8 cellular contexts compared by ENCODE assay signal in genomic region chr6:125747589-125748533, GRCh38. TPM values are rescaled to one million over a fixed set of nuclear protein-coding genes. Genes with fewer than 3 reads are reported as not detected.
A peak's percentile ranks its signal among the peaks of the same experiment; 100 is the strongest.
DNase-seq lines count a peak whose midpoint lies in the region; ATAC-seq and TF ChIP-seq lines count a peak whose summit lies in the region.

No MANE protein-coding gene starts in this region.

- no peak for TF ChIP-seq CTCF in CD8-positive, alpha-beta T cell (IDR thresholded peaks at IDR 0.05)
- TF ChIP-seq CTCF in WI38 (IDR thresholded peaks at IDR 0.05; ENCODE audit: low read depth, low read length) = no peak
- no peak for TF ChIP-seq CTCF in GM20000 (IDR thresholded peaks at IDR 0.05; ENCODE audit: extremely low read depth, missing control alignments)

- H3K79me1 ChIP-seq in mesendoderm (ENCODE audit: low read length) = no peaks in the 10 kb centered on the region

- peak in 5 of 7 experiments; percentile 3 to 57 (median 29) for DNase-seq in CD8-positive, alpha-beta T cell
- DNase-seq in effector CD4-positive, alpha-beta T cell = peak; percentile 12
- DNase-seq in mesendoderm (peak; percentile 77), substantia nigra (lab: John Stamatoyannopoulos, UW) (peak in 42 of 49 donors; percentile 17 to 75 (median 48)), GM20000 (ENCODE audit: low spot score) (no peak), activated gamma-delta T cell treated with Interleukin-2 at 50 U/mL for 16 hours (no peak)

- H3K18ac ChIP-seq in mesendoderm (ENCODE audit: low read length) = peak overlapping the region; percentile 44

- ATAC-seq in CD8-positive, alpha-beta T cell = peak; percentile 1

- H3K36me3 Mint-ChIP-seq in CD8-positive, alpha-beta T cell = peaks cover 4% of the 10 kb centered on the region

- no peak overlapping the region for H2AK5ac ChIP-seq in mesendoderm (ENCODE audit: low read length)

- peak overlapping the region; percentile 37 for H2BK120ac ChIP-seq in mesendoderm (ENCODE audit: low read depth, low read length)

- H3K4me3 Mint-ChIP-seq in CD8-positive, alpha-beta T cell = peak overlapping the region; percentile 91

- no peak overlapping the region for H2BK5ac ChIP-seq in mesendoderm (ENCODE audit: low read length)

- no peak overlapping the region for H4K5ac ChIP-seq in mesendoderm (ENCODE audit: low read length)

- no peak for TF ChIP-seq EP300 in Ishikawa (IDR thresholded peaks at IDR 0.05; ENCODE audit: borderline replicate concordance)

- H4K8ac ChIP-seq in mesendoderm (ENCODE audit: low read depth, low read length) = peak overlapping the region; percentile 2

- POLR2A ChIA-PET in CD8-positive, alpha-beta T cell (lab: Charles Lee) = interaction anchor here (0.6 to 3.1 kb wide), 5 partner anchors 8 to 208 kb away, joined by 3 to 12 read pairs (median 7); partner anchors contain the start of genes HINT3 and NCOA7

- H3K4me1 ChIP-seq in CD8-positive, alpha-beta T cell (ENCODE audit: insufficient read depth, low read length) = peaks cover 30% of the 10 kb centered on the region
- H3K4me1 ChIP-seq in mesendoderm (ENCODE audit: control insufficient read depth, low read depth, low read length) = peaks cover 5% of the 10 kb centered on the region

- peak overlapping the region; percentile 22 for H3K4ac ChIP-seq in mesendoderm (ENCODE audit: low read depth, low read length)

- peaks cover 2% of the 10 kb centered on the region for H3K79me2 ChIP-seq in mesendoderm (ENCODE audit: control insufficient read depth, insufficient read depth, low read length)

- H3K27me3 ChIP-seq in CD8-positive, alpha-beta T cell (ENCODE audit: insufficient read depth, low read length) = peaks cover 14% of the 10 kb centered on the region
- H3K27me3 ChIP-seq in mesendoderm (ENCODE audit: insufficient read depth, low read length, poor library complexity) = no peaks in the 10 kb centered on the region

- no peaks in the 10 kb centered on the region for H3K9me3 Mint-ChIP-seq in CD8-positive, alpha-beta T cell

- peak overlapping the region; percentile 77 for H3K9ac ChIP-seq in mesendoderm (ENCODE audit: low read length)

- no peaks in the 10 kb centered on the region for H3K9me3 ChIP-seq in CD8-positive, alpha-beta T cell (ENCODE audit: low read length)

- no peak for TF ChIP-seq RAD21 in Ishikawa (IDR thresholded peaks at IDR 0.05; ENCODE audit: low read depth)

- peak overlapping the region; percentile 91 for H3K27ac Mint-ChIP-seq in CD8-positive, alpha-beta T cell

- peak overlapping the region; percentile 80 for H3K4me3 ChIP-seq in CD8-positive, alpha-beta T cell (ENCODE audit: low read depth, low read length)
- H3K4me3 ChIP-seq in WI38 (ENCODE audit: low read depth, low read length) (peak overlapping the region; percentile 67), mesendoderm (ENCODE audit: low read length) (peak overlapping the region; percentile 63)

- no CpG with 5 or more reads among the region's 85 CpGs for WGBS in mesendoderm (ENCODE audit: extremely low coverage, insufficient coverage, low lambda C conversion rate)

- peaks cover 38% of the 10 kb centered on the region for H3K4me1 Mint-ChIP-seq in CD8-positive, alpha-beta T cell (ENCODE audit: low read depth)

- peaks cover 60% of the 10 kb centered on the region for H3K27me3 Mint-ChIP-seq in CD8-positive, alpha-beta T cell (ENCODE audit: low read depth)

- H2BK15ac ChIP-seq in mesendoderm (replicated peaks; ENCODE audit: low read depth) = no peak overlapping the region

- peak overlapping the region; percentile 89 for H3K56ac ChIP-seq in mesendoderm (ENCODE audit: low read length)

- peak overlapping the region; percentile 61 for H3K4me2 ChIP-seq in mesendoderm (ENCODE audit: low read length)

- H3K23ac ChIP-seq in mesendoderm (ENCODE audit: low read length) = no peak overlapping the region

- intact Hi-C loops in CD8-positive, alpha-beta T cell (cut with DNase I, micrococcal nuclease) = no loop called here

- no peaks in the 10 kb centered on the region for H3K36me3 ChIP-seq in CD8-positive, alpha-beta T cell (ENCODE audit: insufficient read depth, low read length)
- H3K36me3 ChIP-seq in mesendoderm (ENCODE audit: control insufficient read depth, insufficient read depth, low read length) = no peaks in the 10 kb centered on the region

- CTCF ChIA-PET in CD8-positive, alpha-beta T cell (lab: Charles Lee) = interaction anchor here (1.0 to 2.7 kb wide), 6 partner anchors 29 to 450 kb away, joined by 3 to 12 read pairs (median 4); partner anchors contain the start of gene NCOA7

- peak overlapping the region; percentile 7 for H3K27ac ChIP-seq in CD8-positive, alpha-beta T cell (ENCODE audit: low read depth, low read length)
- no peak overlapping the region for H3K27ac ChIP-seq in mesendoderm (ENCODE audit: low read depth, low read length)
- H3K27ac ChIP-seq in substantia nigra (ENCODE audit: low read depth, low read length, poor library complexity, severe bottlenecking) = peak overlapping the region; percentile 94

TF ChIP-seq in Ishikawa, 13 proteins besides CTCF, POLR2A, EP300 and RAD21:
- TF ChIP-seq, protein P1, sequence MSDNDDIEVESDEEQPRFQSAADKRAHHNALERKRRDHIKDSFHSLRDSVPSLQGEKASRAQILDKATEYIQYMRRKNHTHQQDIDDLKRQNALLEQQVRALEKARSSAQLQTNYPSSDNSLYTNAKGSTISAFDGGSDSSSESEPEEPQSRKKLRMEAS (IDR thresholded peaks at IDR 0.05) = peak; percentile 35; the same call in 1 of the 2 replicates
- no peak for TF ChIP-seq TCF12 (IDR thresholded peaks at IDR 0.05; ENCODE audit: low read depth)

RNA-seq across cellular contexts. Expression of gene HEY2, which starts 1.6 kb away (rescaled TPM):
- under 1 TPM; 0.11 to 0.33 TPM for total RNA-seq in CD8-positive, alpha-beta T cell
- 11.1 TPM for polyA plus RNA-seq in mesendoderm (2013, experiment 1 of 2)
- polyA plus RNA-seq in mesendoderm (2013, experiment 2 of 2) = 11.3 TPM

RNA-seq across cellular contexts. Expression of gene NCOA7, which starts 42.9 kb away (rescaled TPM):
- 10 to 100 TPM; 27.2 to 28.6 TPM for total RNA-seq in CD8-positive, alpha-beta T cell
- 3.2 TPM for polyA plus RNA-seq in mesendoderm (2013, experiment 1 of 2)
- 3.8 TPM for polyA plus RNA-seq in mesendoderm (2013, experiment 2 of 2)

Comparison
In these comparisons a context has a peak if more than half of its experiments do, and no peak if none do; other contexts are left out.
1. DNase-seq: peak in CD8-positive, alpha-beta T cell (5 of 7), effector CD4-positive, alpha-beta T cell (single experiment), mesendoderm (single experiment) and substantia nigra (42 of 49); none in GM20000 (single experiment) and activated gamma-delta T cell treated with Interleukin-2 at 50 U/mL for 16 hours (single experiment).
2. Peak in every context shown above with its lines, with median percentiles within 50 percentile points of each other: H3K4me3 ChIP-seq.